In the genomic region with DNA sequence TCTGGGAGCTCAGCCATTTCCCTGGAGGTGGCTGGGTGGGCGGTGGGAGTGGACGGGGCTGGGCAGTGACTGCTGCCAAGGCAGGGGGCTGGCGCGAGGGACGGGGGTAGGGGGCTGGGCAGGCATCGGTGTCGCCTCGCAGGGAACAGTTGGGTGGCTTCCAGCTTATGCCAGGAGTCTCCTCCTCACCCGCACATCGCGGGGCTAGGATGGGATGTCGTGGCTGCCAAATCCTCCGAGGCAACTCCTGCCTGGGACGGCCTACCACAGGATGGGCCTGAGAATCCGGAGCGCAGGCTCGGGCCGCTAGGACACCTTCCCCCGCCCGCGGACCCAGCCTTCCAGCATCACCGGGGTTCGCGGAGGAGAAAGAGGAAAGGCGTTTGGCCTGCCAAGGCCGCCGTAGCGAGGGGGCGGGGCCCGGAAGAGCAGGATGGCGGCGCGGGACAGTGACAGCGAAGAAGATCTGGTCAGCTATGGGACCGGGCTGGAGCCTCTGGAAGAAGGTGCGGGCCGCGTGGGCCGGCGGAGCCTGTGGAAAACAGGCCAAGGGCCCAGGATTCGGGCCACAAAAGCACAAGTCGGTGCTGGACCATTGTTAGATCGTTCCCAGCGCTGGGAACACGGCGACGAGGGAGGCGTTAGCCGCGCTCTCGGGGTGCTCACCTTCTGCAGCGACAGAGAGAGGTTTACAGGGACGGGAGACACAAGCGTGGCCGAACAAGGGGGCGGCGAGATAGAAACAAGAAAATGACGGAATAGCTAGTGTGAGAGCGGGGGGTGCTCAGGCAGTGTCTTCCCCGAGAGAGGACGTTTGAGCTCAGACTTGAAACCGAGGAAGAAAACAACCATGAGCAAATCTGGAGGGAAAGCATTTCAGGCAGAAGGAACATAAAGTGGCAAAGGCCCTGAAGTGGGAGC, we compare ENCODE assay signal across 1 cellular context.
TF ChIP-seq lines count a peak whose summit lies in the region.

A gene with protein sequence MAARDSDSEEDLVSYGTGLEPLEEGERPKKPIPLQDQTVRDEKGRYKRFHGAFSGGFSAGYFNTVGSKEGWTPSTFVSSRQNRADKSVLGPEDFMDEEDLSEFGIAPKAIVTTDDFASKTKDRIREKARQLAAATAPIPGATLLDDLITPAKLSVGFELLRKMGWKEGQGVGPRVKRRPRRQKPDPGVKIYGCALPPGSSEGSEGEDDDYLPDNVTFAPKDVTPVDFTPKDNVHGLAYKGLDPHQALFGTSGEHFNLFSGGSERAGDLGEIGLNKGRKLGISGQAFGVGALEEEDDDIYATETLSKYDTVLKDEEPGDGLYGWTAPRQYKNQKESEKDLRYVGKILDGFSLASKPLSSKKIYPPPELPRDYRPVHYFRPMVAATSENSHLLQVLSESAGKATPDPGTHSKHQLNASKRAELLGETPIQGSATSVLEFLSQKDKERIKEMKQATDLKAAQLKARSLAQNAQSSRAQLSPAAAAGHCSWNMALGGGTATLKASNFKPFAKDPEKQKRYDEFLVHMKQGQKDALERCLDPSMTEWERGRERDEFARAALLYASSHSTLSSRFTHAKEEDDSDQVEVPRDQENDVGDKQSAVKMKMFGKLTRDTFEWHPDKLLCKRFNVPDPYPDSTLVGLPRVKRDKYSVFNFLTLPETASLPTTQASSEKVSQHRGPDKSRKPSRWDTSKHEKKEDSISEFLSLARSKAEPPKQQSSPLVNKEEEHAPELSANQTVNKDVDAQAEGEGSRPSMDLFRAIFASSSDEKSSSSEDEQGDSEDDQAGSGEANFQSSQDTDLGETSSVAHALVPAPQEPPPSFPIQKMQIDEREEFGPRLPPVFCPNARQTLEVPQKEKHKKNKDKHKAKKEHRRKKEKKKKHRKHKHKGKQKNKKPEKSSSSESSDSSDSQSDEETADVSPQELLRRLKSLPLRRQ (plus strand): TSS at position 421 of the 921 bp plus-strand sequence. CDS start 13 bp downstream, at position 434.

TF ChIP-seq in HepG2, 621 proteins besides CTCF, POLR2A, EP300 and RAD21 (continued from another document and continues in another):
- TF ChIP-seq, protein P1, sequence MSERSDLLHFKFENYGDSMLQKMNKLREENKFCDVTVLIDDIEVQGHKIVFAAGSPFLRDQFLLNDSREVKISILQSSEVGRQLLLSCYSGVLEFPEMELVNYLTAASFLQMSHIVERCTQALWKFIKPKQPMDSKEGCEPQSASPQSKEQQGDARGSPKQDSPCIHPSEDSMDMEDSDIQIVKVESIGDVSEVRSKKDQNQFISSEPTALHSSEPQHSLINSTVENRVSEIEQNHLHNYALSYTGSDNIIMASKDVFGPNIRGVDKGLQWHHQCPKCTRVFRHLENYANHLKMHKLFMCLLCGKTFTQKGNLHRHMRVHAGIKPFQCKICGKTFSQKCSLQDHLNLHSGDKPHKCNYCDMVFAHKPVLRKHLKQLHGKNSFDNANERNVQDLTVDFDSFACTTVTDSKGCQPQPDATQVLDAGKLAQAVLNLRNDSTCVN (CRISPR knock-in tag; IDR thresholded peaks at IDR 0.05; ENCODE audit: borderline replicate concordance), result no peak; the same call in 1 of the 2 replicates
- TF ChIP-seq FOXO1 (CRISPR knock-in tag; IDR thresholded peaks at IDR 0.05) (peak; percentile 43; the same call in 1 of the 2 replicates), HNF4A (CRISPR knock-in tag; IDR thresholded peaks at IDR 0.05) (peak; percentile 48), PTBP1 (IDR thresholded peaks at IDR 0.05; ENCODE audit: low read depth, low read length, poor library complexity, severe bottlenecking) (no peak), FOXP1 (IDR thresholded peaks at IDR 0.05) (no peak), FOXP1 (CRISPR knock-in tag; IDR thresholded peaks at IDR 0.05) (no peak), ZNF616 (CRISPR knock-in tag; IDR thresholded peaks at IDR 0.05; ENCODE audit: low read depth) (0 out of 2 replicates have a peak, but pooled peaks have one; percentile 53), NFE2L2 (IDR thresholded peaks at IDR 0.05; ENCODE audit: low read length) (no peak), ZNF564 (CRISPR knock-in tag; IDR thresholded peaks at IDR 0.05) (no peak), DMAP1 (CRISPR knock-in tag; IDR thresholded peaks at IDR 0.05) (peak; percentile 75), KLF15 (CRISPR knock-in tag; IDR thresholded peaks at IDR 0.05; ENCODE audit: borderline replicate concordance) (no peak), ZC3H4 (CRISPR knock-in tag; IDR thresholded peaks at IDR 0.05; ENCODE audit: borderline replicate concordance) (no peak), RARG (CRISPR knock-in tag; IDR thresholded peaks at IDR 0.05; ENCODE audit: low read depth) (no peak), ZNF33B (CRISPR knock-in tag; IDR thresholded peaks at IDR 0.05) (peak; percentile 57; the same call in 1 of the 2 replicates), NR2F1 (CRISPR knock-in tag; IDR thresholded peaks at IDR 0.05) (no peak), ZNF816 (CRISPR knock-in tag; IDR thresholded peaks at IDR 0.05; ENCODE audit: borderline replicate concordance) (no peak), YEATS2 (CRISPR knock-in tag; IDR thresholded peaks at IDR 0.05; ENCODE audit: borderline replicate concordance) (peak; percentile 91), SMAD3 (CRISPR knock-in tag; IDR thresholded peaks at IDR 0.05) (peak; percentile 23; the same call in 1 of the 2 replicates), ZNF788 (CRISPR knock-in tag; IDR thresholded peaks at IDR 0.05; ENCODE audit: borderline replicate concordance) (peak; percentile 78; the same call in 1 of the 2 replicates), ZNF670 (CRISPR knock-in tag; IDR thresholded peaks at IDR 0.05; ENCODE audit: borderline replicate concordance) (no peak), MXD4 (CRISPR knock-in tag; IDR thresholded peaks at IDR 0.05) (peak; percentile 61; the same call in 1 of the 2 replicates), STAT5B (CRISPR knock-in tag; IDR thresholded peaks at IDR 0.05) (no peak), ZIK1 (CRISPR knock-in tag; IDR thresholded peaks at IDR 0.05; ENCODE audit: borderline replicate concordance, low read depth) (no peak), EEA1 (CRISPR knock-in tag; IDR thresholded peaks at IDR 0.05; ENCODE audit: borderline replicate concordance) (no peak), MED13 (CRISPR knock-in tag; IDR thresholded peaks at IDR 0.05) (peak; percentile 60; the same call in 1 of the 2 replicates), SSRP1 (CRISPR knock-in tag; IDR thresholded peaks at IDR 0.05) (no peak), NFYB (CRISPR knock-in tag; IDR thresholded peaks at IDR 0.05) (no peak)
- TF ChIP-seq, protein P2, sequence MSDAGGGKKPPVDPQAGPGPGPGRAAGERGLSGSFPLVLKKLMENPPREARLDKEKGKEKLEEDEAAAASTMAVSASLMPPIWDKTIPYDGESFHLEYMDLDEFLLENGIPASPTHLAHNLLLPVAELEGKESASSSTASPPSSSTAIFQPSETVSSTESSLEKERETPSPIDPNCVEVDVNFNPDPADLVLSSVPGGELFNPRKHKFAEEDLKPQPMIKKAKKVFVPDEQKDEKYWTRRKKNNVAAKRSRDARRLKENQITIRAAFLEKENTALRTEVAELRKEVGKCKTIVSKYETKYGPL (CRISPR knock-in tag; IDR thresholded peaks at IDR 0.05), result no peak
- TF ChIP-seq, protein P3, sequence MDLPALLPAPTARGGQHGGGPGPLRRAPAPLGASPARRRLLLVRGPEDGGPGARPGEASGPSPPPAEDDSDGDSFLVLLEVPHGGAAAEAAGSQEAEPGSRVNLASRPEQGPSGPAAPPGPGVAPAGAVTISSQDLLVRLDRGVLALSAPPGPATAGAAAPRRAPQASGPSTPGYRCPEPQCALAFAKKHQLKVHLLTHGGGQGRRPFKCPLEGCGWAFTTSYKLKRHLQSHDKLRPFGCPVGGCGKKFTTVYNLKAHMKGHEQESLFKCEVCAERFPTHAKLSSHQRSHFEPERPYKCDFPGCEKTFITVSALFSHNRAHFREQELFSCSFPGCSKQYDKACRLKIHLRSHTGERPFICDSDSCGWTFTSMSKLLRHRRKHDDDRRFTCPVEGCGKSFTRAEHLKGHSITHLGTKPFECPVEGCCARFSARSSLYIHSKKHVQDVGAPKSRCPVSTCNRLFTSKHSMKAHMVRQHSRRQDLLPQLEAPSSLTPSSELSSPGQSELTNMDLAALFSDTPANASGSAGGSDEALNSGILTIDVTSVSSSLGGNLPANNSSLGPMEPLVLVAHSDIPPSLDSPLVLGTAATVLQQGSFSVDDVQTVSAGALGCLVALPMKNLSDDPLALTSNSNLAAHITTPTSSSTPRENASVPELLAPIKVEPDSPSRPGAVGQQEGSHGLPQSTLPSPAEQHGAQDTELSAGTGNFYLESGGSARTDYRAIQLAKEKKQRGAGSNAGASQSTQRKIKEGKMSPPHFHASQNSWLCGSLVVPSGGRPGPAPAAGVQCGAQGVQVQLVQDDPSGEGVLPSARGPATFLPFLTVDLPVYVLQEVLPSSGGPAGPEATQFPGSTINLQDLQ (CRISPR knock-in tag; IDR thresholded peaks at IDR 0.05), result no peak
- TF ChIP-seq, protein P4, sequence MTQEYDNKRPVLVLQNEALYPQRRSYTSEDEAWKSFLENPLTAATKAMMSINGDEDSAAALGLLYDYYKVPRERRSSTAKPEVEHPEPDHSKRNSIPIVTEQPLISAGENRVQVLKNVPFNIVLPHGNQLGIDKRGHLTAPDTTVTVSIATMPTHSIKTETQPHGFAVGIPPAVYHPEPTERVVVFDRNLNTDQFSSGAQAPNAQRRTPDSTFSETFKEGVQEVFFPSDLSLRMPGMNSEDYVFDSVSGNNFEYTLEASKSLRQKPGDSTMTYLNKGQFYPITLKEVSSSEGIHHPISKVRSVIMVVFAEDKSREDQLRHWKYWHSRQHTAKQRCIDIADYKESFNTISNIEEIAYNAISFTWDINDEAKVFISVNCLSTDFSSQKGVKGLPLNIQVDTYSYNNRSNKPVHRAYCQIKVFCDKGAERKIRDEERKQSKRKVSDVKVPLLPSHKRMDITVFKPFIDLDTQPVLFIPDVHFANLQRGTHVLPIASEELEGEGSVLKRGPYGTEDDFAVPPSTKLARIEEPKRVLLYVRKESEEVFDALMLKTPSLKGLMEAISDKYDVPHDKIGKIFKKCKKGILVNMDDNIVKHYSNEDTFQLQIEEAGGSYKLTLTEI (CRISPR knock-in tag; conservative IDR thresholded peaks at IDR 0.05), result no peak
- TF ChIP-seq, protein P5, sequence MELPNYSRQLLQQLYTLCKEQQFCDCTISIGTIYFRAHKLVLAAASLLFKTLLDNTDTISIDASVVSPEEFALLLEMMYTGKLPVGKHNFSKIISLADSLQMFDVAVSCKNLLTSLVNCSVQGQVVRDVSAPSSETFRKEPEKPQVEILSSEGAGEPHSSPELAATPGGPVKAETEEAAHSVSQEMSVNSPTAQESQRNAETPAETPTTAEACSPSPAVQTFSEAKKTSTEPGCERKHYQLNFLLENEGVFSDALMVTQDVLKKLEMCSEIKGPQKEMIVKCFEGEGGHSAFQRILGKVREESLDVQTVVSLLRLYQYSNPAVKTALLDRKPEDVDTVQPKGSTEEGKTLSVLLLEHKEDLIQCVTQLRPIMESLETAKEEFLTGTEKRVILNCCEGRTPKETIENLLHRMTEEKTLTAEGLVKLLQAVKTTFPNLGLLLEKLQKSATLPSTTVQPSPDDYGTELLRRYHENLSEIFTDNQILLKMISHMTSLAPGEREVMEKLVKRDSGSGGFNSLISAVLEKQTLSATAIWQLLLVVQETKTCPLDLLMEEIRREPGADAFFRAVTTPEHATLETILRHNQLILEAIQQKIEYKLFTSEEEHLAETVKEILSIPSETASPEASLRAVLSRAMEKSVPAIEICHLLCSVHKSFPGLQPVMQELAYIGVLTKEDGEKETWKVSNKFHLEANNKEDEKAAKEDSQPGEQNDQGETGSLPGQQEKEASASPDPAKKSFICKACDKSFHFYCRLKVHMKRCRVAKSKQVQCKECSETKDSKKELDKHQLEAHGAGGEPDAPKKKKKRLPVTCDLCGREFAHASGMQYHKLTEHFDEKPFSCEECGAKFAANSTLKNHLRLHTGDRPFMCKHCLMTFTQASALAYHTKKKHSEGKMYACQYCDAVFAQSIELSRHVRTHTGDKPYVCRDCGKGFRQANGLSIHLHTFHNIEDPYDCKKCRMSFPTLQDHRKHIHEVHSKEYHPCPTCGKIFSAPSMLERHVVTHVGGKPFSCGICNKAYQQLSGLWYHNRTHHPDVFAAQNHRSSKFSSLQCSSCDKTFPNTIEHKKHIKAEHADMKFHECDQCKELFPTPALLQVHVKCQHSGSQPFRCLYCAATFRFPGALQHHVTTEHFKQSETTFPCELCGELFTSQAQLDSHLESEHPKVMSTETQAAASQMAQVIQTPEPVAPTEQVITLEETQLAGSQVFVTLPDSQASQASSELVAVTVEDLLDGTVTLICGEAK (IDR thresholded peaks at IDR 0.05), result no peak
- TF ChIP-seq, protein P5 (CRISPR knock-in tag; IDR thresholded peaks at IDR 0.05), result peak; percentile 62; the same call in 1 of the 2 replicates
- TF ChIP-seq, protein P6, sequence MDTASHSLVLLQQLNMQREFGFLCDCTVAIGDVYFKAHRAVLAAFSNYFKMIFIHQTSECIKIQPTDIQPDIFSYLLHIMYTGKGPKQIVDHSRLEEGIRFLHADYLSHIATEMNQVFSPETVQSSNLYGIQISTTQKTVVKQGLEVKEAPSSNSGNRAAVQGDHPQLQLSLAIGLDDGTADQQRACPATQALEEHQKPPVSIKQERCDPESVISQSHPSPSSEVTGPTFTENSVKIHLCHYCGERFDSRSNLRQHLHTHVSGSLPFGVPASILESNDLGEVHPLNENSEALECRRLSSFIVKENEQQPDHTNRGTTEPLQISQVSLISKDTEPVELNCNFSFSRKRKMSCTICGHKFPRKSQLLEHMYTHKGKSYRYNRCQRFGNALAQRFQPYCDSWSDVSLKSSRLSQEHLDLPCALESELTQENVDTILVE (CRISPR knock-in tag; IDR thresholded peaks at IDR 0.05), result peak; percentile 86
